20 cellular contexts compared by ENCODE assay signal in genomic region chr5:91141642-91142041, GRCh38.
"Had no signal": no experiment of that assay in that cellular context is flagged by ENCODE, and none has a peak within 500 bp of the region (broad histone marks: within the 10 kb centered on the region; RNA-seq: fewer than 3 reads in every experiment).

No MANE protein-coding gene starts in this region.

- H3K9me3 ChIP-seq: mucosa of descending colon, sigmoid colon, upper lobe of right lung had no signal

- H3K4me3 ChIP-seq: cardiac muscle cell, mucosa of descending colon, sigmoid colon, smooth muscle cell, upper lobe of right lung had no signal

- H3K27me3 ChIP-seq: cardiac muscle cell, sigmoid colon, upper lobe of right lung had no signal

- H3K36me3 ChIP-seq: cardiac muscle cell, sigmoid colon, upper lobe of right lung had no signal

- DNase-seq: activated B cell treated with CpG ODN at 0.5 μM for 24 hours; activated CD4-positive, alpha-beta T cell treated with anti-CD3 and anti-CD28 coated beads for 36 hours; activated CD4-positive, alpha-beta T cell treated with anti-CD3 and anti-CD28 coated beads, Interleukin-2, amount 50 U/mL, for 48 hours; activated effector memory CD4-positive, alpha-beta T cell treated with Interleukin-2 at 50 U/mL for 16 hours; activated naive CD4-positive, alpha-beta T cell treated with anti-CD3 and anti-CD28 coated beads for 36 hours; activated T-cell treated with anti-CD3 and anti-CD28 coated beads, Interleukin-2, amount 50 U/mL, for 72 hours; cortex of kidney; erythroblast; foreskin fibroblast; left ventricle myocardium superior; mucosa of descending colon; nephron progenitor cell; occipital lobe; sigmoid colon; stimulated activated CD4-positive, alpha-beta T cell treated with anti-CD3 and anti-CD28 coated beads, Interleukin-15, amount 100 ng/mL, for 24 hours; stimulated activated naive B cell treated with anti-CD40 and anti-IgM and Interleukin-4, amounts not matched to agents 10 μg/mL and 1 μg/mL and 100 μg/mL, for 72 hours; T1000; upper lobe of right lung had no signal

- H3K27ac ChIP-seq: upper lobe of right lung had no signal

- ATAC-seq: activated CD4-positive, alpha-beta T cell treated with anti-CD3 and anti-CD28 coated beads for 36 hours; activated T-cell treated with anti-CD3 and anti-CD28 coated beads, Interleukin-2, amount 50 U/mL, for 72 hours; left ventricle myocardium superior; mucosa of descending colon; stimulated activated naive B cell treated with anti-CD40 and anti-IgM and Interleukin-4, amounts not matched to agents 10 μg/mL and 1 μg/mL and 100 μg/mL, for 72 hours; upper lobe of right lung had no signal
